Comparison of ENCODE assay signal across 9 cellular contexts in the genomic region with DNA sequence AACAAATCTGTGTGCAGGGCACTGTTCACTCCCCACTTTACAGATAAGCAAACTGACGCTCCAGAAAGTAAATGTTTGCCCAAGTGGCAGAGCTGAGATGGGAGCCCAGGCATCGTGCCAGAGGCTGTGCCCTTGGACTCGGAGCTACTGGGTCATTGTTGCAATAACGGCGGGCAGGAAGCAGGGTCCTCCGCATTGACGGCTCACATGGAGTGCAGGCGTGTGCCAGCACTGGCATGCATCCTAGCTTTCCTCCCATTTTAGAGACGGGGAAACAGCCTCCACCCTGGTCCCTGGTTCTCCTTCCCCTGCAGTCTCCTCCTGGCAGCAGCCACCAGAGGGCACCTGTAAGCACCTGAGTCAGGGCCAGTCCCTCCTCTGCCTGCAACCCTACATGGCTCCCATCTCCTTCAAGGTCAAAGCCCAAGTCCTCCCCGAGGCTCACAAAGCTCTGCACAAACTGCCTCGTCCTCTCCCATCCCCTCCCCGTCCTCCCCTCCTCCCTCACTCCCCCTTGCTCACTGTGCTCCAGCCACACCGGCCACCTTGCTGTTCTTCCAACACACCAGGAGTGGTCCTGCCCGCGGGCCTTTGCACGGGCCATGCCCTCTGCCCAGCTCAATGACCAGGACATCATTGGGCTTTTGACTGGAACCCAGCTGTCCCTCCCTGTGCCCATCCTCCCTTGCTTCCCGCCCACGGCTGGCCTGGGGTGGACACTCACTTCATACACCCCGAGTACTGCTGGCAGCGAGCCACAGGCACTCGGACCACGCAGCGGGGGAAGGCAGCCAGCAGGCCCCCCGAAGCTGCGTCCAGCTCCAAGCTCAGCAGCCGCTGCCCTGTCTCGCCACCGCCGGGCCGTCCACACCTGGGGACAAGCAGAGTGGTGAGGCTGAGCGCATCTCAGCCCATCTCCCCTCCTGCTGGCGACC. TPM values are rescaled to one million over a fixed set of nuclear protein-coding genes. Genes with fewer than 3 reads are reported as not detected.
DNase-seq lines count a peak whose midpoint lies in the region; ATAC-seq and TF ChIP-seq lines count a peak whose summit lies in the region.
"Had no signal": no experiment of that assay in that cellular context is flagged by ENCODE, and none has a peak within 500 bp of the region (broad histone marks: within the 10 kb centered on the region; RNA-seq: fewer than 3 reads in every experiment).

No MANE protein-coding gene starts in this region.

- peak; percentile 67 for TF ChIP-seq CTCF in OCI-LY7 (conservative IDR thresholded peaks at IDR 0.05; ENCODE audit: low read length)
- peak; percentile 43 for TF ChIP-seq CTCF in fibroblast of pulmonary artery (IDR thresholded peaks at IDR 0.05; ENCODE audit: low read length, missing control alignments)
- TF ChIP-seq CTCF in testis (IDR thresholded peaks at IDR 0.05): no peak

- no peaks in the 10 kb centered on the region for H3K36me3 ChIP-seq in OCI-LY7 (ENCODE audit: insufficient read depth, low read length)
- no peaks in the 10 kb centered on the region for H3K36me3 ChIP-seq in testis (ENCODE audit: low read depth, missing control alignments)

- no peaks in the 10 kb centered on the region for H4K20me1 ChIP-seq in OCI-LY7 (ENCODE audit: insufficient read depth, low read length)

- H3K9me3 ChIP-seq in OCI-LY7 (ENCODE audit: low read length): no peaks in the 10 kb centered on the region
- H3K9me3 ChIP-seq in testis: no peaks in the 10 kb centered on the region

- no peaks in the 10 kb centered on the region for H3K79me2 ChIP-seq in OCI-LY7 (ENCODE audit: insufficient read depth, low read depth, low read length)

- H2AFZ ChIP-seq in OCI-LY7 (ENCODE audit: low read length): no peak overlapping the region

- no peak for TF ChIP-seq POLR2A in testis (IDR thresholded peaks at IDR 0.05)

- H3K4me3 ChIP-seq in OCI-LY7 (ENCODE audit: low read depth, low read length, poor library complexity, severe bottlenecking): no peak overlapping the region
- H3K4me3 ChIP-seq in fibroblast of pulmonary artery (replicated peaks; ENCODE audit: low read depth, low read length): no peak overlapping the region
- no peak overlapping the region for H3K4me3 ChIP-seq in testis

- no TSS peak for BruUV-seq in OCI-LY7 (replicated peaks; lab: Mats Ljungman, UMichigan)

- CTCF ChIA-PET in OCI-LY7 (lab: Charles Lee; ENCODE audit: unreplicated experiment): interaction anchor here (0.7 kb wide), 1 partner anchor 18 kb away, joined by 3 read pairs; no protein-coding TSS in a partner anchor

- no peak for DNase-seq in Right ventricle myocardium superior
- no peak for DNase-seq in cardiac septum (ENCODE audit: low spot score)
- peak; percentile 28 for DNase-seq in OCI-LY7 (ENCODE audit: low spot score)
- DNase-seq in fibroblast of pulmonary artery (ENCODE audit: low read depth): peak; percentile 29
- DNase-seq in testis: peak; percentile 43
- DNase-seq in middle frontal gyrus (ENCODE audit: extremely low spot score, low spot score): no peak
- DNase-seq in posterior cingulate gyrus: no peak
- DNase-seq: SW 1271 had no signal

- 58 to 59% methylated on average over 20 to 31 of the region's 32 CpGs for WGBS in testis, 2 donors

- POLR2A ChIA-PET in OCI-LY7 (lab: Charles Lee): no interaction called here

- ATAC-seq in Right ventricle myocardium superior (ENCODE audit: poor library complexity): peak; percentile 54
- ATAC-seq in GM18511 (IDR thresholded peaks at IDR 0.05; ENCODE audit: unreplicated experiment): no peak

- H3K4me2 ChIP-seq in OCI-LY7 (ENCODE audit: low read length): no peak overlapping the region

- no peaks in the 10 kb centered on the region for H3K27me3 ChIP-seq in testis

- intact Hi-C loops in Right ventricle myocardium superior (cut with DNase I) (no loop called here), cardiac septum (cut with DNase I) (no loop called here), OCI-LY7 (cut with micrococcal nuclease; ENCODE audit: unreplicated experiment) (no loop called here), testis (cut with DNase I; ENCODE audit: low total_unique reads) (no loop called here), posterior cingulate gyrus (cut with DNase I) (no loop called here)

- H3K9me2 ChIP-seq in OCI-LY7 (ENCODE audit: insufficient read depth, low read length): no peaks in the 10 kb centered on the region

- H3K27ac ChIP-seq in OCI-LY7 (ENCODE audit: low read depth, low read length, poor library complexity, severe bottlenecking) (no peak overlapping the region), testis (no peak overlapping the region)

- H3K4me1 ChIP-seq in OCI-LY7 (ENCODE audit: insufficient read depth, low read length, poor library complexity, severe bottlenecking) (no peaks in the 10 kb centered on the region), testis (no peaks in the 10 kb centered on the region)

RNA-seq across cellular contexts. Expression of gene LRG1, which starts 7.7 kb away (rescaled TPM):
- 0.22 TPM for total RNA-seq in Right ventricle myocardium superior
- total RNA-seq in cardiac septum: 0.43 TPM
- total RNA-seq in OCI-LY7 (2014; rRNA removed; shearing (Covaris generic)): 0.67 and 1.6 TPM in 2 replicates
- total RNA-seq in OCI-LY7 (2022): 1.8 and 1.9 TPM in 2 replicates
- total RNA-seq in testis: under 1 TPM; 0.24 to 0.25 TPM
- 0.58 TPM for polyA plus RNA-seq in testis (ENCODE audit: insufficient read depth, low read depth, low replicate concordance)

RNA-seq across cellular contexts. Expression of gene SEMA6B, which starts 11.9 kb away (rescaled TPM):
- total RNA-seq in Right ventricle myocardium superior (15.0 TPM), cardiac septum (7.2 TPM), OCI-LY7 (2022) (not detected in 2 replicates), testis (1 to 10 TPM; 3.5 to 4.2 TPM)
- total RNA-seq in OCI-LY7 (2014; rRNA removed; shearing (Covaris generic)): 0.05 TPM in 1 of 2 replicates, not detected in the other
- 5.0 TPM for polyA plus RNA-seq in testis (ENCODE audit: insufficient read depth, low read depth, low replicate concordance)

RNA-seq across cellular contexts. Expression of gene PLIN5, which starts 12.5 kb away (rescaled TPM):
- 64.6 TPM for total RNA-seq in Right ventricle myocardium superior
- total RNA-seq in cardiac septum: 25.1 TPM
- total RNA-seq in OCI-LY7 (2014; rRNA removed; shearing (Covaris generic)): 0.67 and 0.85 TPM in 2 replicates
- total RNA-seq in OCI-LY7 (2022): 1.9 and 2.2 TPM in 2 replicates
- 1 to 10 TPM; 7.4 to 8.5 TPM for total RNA-seq in testis
- polyA plus RNA-seq in testis (ENCODE audit: insufficient read depth, low read depth, low replicate concordance): 3.8 TPM

RNA-seq across cellular contexts. Expression of gene PLIN4, which starts 29.3 kb away (rescaled TPM):
- total RNA-seq in Right ventricle myocardium superior (239 TPM), cardiac septum (89.8 TPM), OCI-LY7 (2022) (0.24 and 0.32 TPM in 2 replicates), testis (1 to 10 TPM; 2.8 to 3.7 TPM)
- total RNA-seq in OCI-LY7 (2014; rRNA removed; shearing (Covaris generic)): 0.13 TPM in 1 of 2 replicates, not detected in the other
- polyA plus RNA-seq in testis (ENCODE audit: insufficient read depth, low read depth, low replicate concordance): 4.0 TPM

Comparison
In these comparisons a context has a peak if more than half of its experiments do, and no peak if none do; other contexts are left out.
1. DNase-seq: peak in OCI-LY7 (single experiment), fibroblast of pulmonary artery (single experiment) and testis (single experiment); none in Right ventricle myocardium superior (single experiment), cardiac septum (single experiment), middle frontal gyrus (single experiment) and posterior cingulate gyrus (0 of 10).
2. CTCF ChIP-seq: peak in OCI-LY7 (single experiment) and fibroblast of pulmonary artery (single experiment); none in testis (0 of 3).